Comparison of ENCODE assay signal across 23 cellular contexts in genomic region chr7:147296201-147296600, GRCh38.
"Had no signal": no experiment of that assay in that cellular context is flagged by ENCODE, and none has a peak within 500 bp of the region (broad histone marks: within the 10 kb centered on the region; RNA-seq: fewer than 3 reads in every experiment).

No MANE protein-coding gene starts in this region.

- H3K9me3 ChIP-seq: colonic mucosa, esophagus muscularis mucosa, esophagus squamous epithelium, gastrocnemius medialis, gastroesophageal sphincter, heart right ventricle had no signal

- H3K36me3 ChIP-seq: colonic mucosa, esophagus muscularis mucosa, esophagus squamous epithelium, gastrocnemius medialis, gastroesophageal sphincter, heart left ventricle, heart right ventricle had no signal

- H3K4me3 ChIP-seq: colonic mucosa, coronary artery, dorsolateral prefrontal cortex, esophagus muscularis mucosa, esophagus squamous epithelium, gastrocnemius medialis, gastroesophageal sphincter, heart left ventricle, heart right ventricle had no signal

- H3K27ac ChIP-seq: colonic mucosa, coronary artery, dorsolateral prefrontal cortex, epithelial cell of prostate, esophagus muscularis mucosa, esophagus squamous epithelium, foreskin keratinocyte, gastrocnemius medialis, gastroesophageal sphincter, heart left ventricle, heart right ventricle had no signal

- DNase-seq: colonic mucosa; cortex of kidney; dermis blood vessel endothelial cell; dorsolateral prefrontal cortex; effector CD4-positive, alpha-beta T cell; effector CD8-positive, alpha-beta T cell; effector memory CD4-positive, alpha-beta T cell; effector memory CD8-positive, alpha-beta T cell; endodermal cell; erythroblast; esophagus squamous epithelium; foreskin fibroblast; foreskin keratinocyte; foreskin melanocyte; gastrocnemius medialis; glutamatergic neuron; head of caudate nucleus; heart left ventricle; heart right ventricle had no signal

- H3K27me3 ChIP-seq: colonic mucosa, dorsolateral prefrontal cortex, esophagus muscularis mucosa, esophagus squamous epithelium, foreskin keratinocyte, gastrocnemius medialis, gastroesophageal sphincter, heart left ventricle, heart right ventricle had no signal
